In genomic region chr1:204080163-204080903, GRCh38 we compare ENCODE assay signal across 8 cellular contexts. TPM values are rescaled to one million over a fixed set of nuclear protein-coding genes. Genes with fewer than 3 reads are reported as not detected.
A peak's percentile ranks its signal among the peaks of the same experiment; 100 is the strongest.
DNase-seq lines count a peak whose midpoint lies in the region; ATAC-seq and TF ChIP-seq lines count a peak whose summit lies in the region.

No MANE protein-coding gene starts in this region.

- H3K4me1 ChIP-seq in Peyer's patch = peaks cover 0 to 81% (median 2%) of the 10 kb centered on the region in 4 donors

- no peak for TF ChIP-seq POLR2A in Peyer's patch (IDR thresholded peaks at IDR 0.05)

- H3K4me3 ChIP-seq in Peyer's patch = peak overlapping the region in 1 of 4 donors; percentile 15

- H3K36me3 Mint-ChIP-seq in nephron progenitor cell (ENCODE audit: low read depth) = peaks cover 6% of the 10 kb centered on the region

- H3K27ac ChIP-seq in Peyer's patch = peak overlapping the region; percentile 31 to 71 (median 50)

- peak overlapping the region; percentile 89 for H3K27ac Mint-ChIP-seq in nephron progenitor cell

- ATAC-seq in HG03442 (IDR thresholded peaks at IDR 0.05; ENCODE audit: unreplicated experiment) = no peak

- DNase-seq in HT1080 (ENCODE audit: low read depth) (peak; percentile 72), Peyer's patch (peak; percentile 28 to 85 (median 85)), fibroblast of peridontal ligament (ENCODE audit: extremely low read depth) (peak; percentile 57), nephron progenitor cell (peak; percentile 85)
- no peak for DNase-seq in activated CD4-positive, alpha-beta T cell treated with anti-CD3 and anti-CD28 coated beads, Interleukin-2, amount 50 U/mL, for 48 hours
- DNase-seq in stimulated activated CD4-positive, alpha-beta T cell treated with anti-CD3 and anti-CD28 coated beads, Interleukin-15, amount 100 ng/mL, for 24 hours = no peak
- DNase-seq in stimulated activated naive CD4-positive, alpha-beta T cell treated with Interleukin-2 at 50 U/mL for 16 hours (lab: John Stamatoyannopoulos, UW) = no peak

- no peaks in the 10 kb centered on the region for H3K9me3 ChIP-seq in Peyer's patch

- peaks cover 97% of the 10 kb centered on the region for H3K4me1 Mint-ChIP-seq in nephron progenitor cell

- no peaks in the 10 kb centered on the region for H3K27me3 ChIP-seq in Peyer's patch

- TF ChIP-seq CTCF in Peyer's patch (IDR thresholded peaks at IDR 0.05) = no peak
- no peak for TF ChIP-seq CTCF in nephron progenitor cell (IDR thresholded peaks at IDR 0.05)

- H3K36me3 ChIP-seq in Peyer's patch = no peaks in the 10 kb centered on the region

- peak overlapping the region; percentile 71 for H3K4me3 Mint-ChIP-seq in nephron progenitor cell

- no peaks in the 10 kb centered on the region for H3K9me3 Mint-ChIP-seq in nephron progenitor cell

- no peaks in the 10 kb centered on the region for H3K27me3 Mint-ChIP-seq in nephron progenitor cell (ENCODE audit: low read depth, poor library complexity)

RNA-seq across cellular contexts. Expression of gene SOX13, which starts 7.4 kb away (rescaled TPM):
- 7.4 and 7.9 TPM in 2 replicates for total RNA-seq in HT1080 (2014; rRNA removed; shearing (Covaris generic))
- 3.6 and 4.7 TPM in 2 replicates for polyA plus RNA-seq in HT1080 (2015; cell fraction: cytosol; rRNA removed)
- 7.4 and 9.6 TPM in 2 replicates for polyA plus RNA-seq in HT1080 (2015; cell fraction: nucleus; rRNA removed)
- total RNA-seq in Peyer's patch = 10 to 100 TPM; 42.1 to 80.3 (median 59.0) TPM

Comparison
In these comparisons a context has a peak if more than half of its experiments do, and no peak if none do; other contexts are left out.
1. DNase-seq: peak in HT1080 (single experiment), Peyer's patch (3 of 3), fibroblast of peridontal ligament (single experiment) and nephron progenitor cell (single experiment); none in activated CD4-positive, alpha-beta T cell treated with anti-CD3 and anti-CD28 coated beads, Interleukin-2, amount 50 U/mL, for 48 hours (0 of 2), stimulated activated CD4-positive, alpha-beta T cell treated with anti-CD3 and anti-CD28 coated beads, Interleukin-15, amount 100 ng/mL, for 24 hours (single experiment) and stimulated activated naive CD4-positive, alpha-beta T cell treated with Interleukin-2 at 50 U/mL for 16 hours (single experiment).